8 cellular contexts compared by ENCODE assay signal in the genomic region with DNA sequence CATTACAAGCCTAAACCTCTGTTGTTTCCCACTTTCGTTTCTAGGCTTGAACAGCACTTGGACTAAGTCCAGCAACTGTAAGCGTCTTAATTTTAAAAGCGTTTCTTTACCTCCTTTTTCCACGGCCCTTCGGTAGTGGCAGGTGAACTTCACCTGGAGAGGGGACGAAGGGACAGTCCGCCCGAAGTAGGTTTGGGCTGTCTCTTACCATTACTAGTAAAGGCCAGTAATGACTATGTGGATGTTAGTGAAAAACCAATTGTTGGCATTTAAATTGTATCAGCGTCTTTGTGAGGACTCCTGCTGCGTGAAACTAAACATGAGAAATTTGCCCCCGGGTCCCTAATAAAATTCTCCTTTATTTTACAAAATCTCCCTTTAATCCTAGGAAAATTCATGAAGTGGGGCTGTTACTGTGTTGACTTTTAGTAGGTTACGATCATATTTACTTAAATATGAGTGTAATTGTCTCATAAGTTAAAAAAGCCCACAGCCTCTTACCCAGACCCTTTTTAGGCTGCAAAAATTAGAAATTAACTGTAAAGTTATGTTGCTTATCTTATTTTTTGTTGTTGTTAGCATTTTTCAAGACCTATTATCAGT. TPM values are rescaled to one million over a fixed set of nuclear protein-coding genes. Genes with fewer than 3 reads are reported as not detected.
DNase-seq lines count a peak whose midpoint lies in the region; ATAC-seq lines count a peak whose summit lies in the region.

No MANE protein-coding gene starts in this region.

- ATAC-seq in HG03175 (IDR thresholded peaks at IDR 0.05; ENCODE audit: unreplicated experiment): peak; percentile 1

- DNase-seq in CD1c-positive myeloid dendritic cell (ENCODE audit: extremely low spot score) (peak; percentile 76), immature natural killer cell (no peak), EL (no peak), NCI-H1092 treated with DMSO at 0.1 percent for 48 hours (lab: John Stamatoyannopoulos, UW) (no peak), HuH-7.5 (ENCODE audit: low spot score) (no peak)

- peak overlapping the region; percentile 92 to 99 (median 98) for H3K27ac Mint-ChIP-seq in immature natural killer cell
- H3K27ac Mint-ChIP-seq in stimulated activated naive CD8-positive, alpha-beta T cell treated with anti-CD3 and anti-CD28 coated beads, Interleukin-15, Interleukin-2, amounts not matched to agents 100 ng/mL and 50 ng/mL, for 24 hours: peak overlapping the region; percentile 87

- peak overlapping the region; percentile 92 to 99 (median 98) for H3K4me3 Mint-ChIP-seq in immature natural killer cell
- peak overlapping the region; percentile 91 for H3K4me3 Mint-ChIP-seq in stimulated activated naive CD8-positive, alpha-beta T cell treated with anti-CD3 and anti-CD28 coated beads, Interleukin-15, Interleukin-2, amounts not matched to agents 100 ng/mL and 50 ng/mL, for 24 hours

- H3K27me3 Mint-ChIP-seq in immature natural killer cell (ENCODE audit: low read depth in 3 of 3): peaks cover 3 to 8% (median 5%) of the 10 kb centered on the region in 3 donors
- H3K27me3 Mint-ChIP-seq in stimulated activated naive CD8-positive, alpha-beta T cell treated with anti-CD3 and anti-CD28 coated beads, Interleukin-15, Interleukin-2, amounts not matched to agents 100 ng/mL and 50 ng/mL, for 24 hours: no peaks in the 10 kb centered on the region

- H3K9me3 Mint-ChIP-seq in immature natural killer cell: no peaks in the 10 kb centered on the region
- no peaks in the 10 kb centered on the region for H3K9me3 Mint-ChIP-seq in stimulated activated naive CD8-positive, alpha-beta T cell treated with anti-CD3 and anti-CD28 coated beads, Interleukin-15, Interleukin-2, amounts not matched to agents 100 ng/mL and 50 ng/mL, for 24 hours

- H3K36me3 Mint-ChIP-seq in immature natural killer cell: peaks cover 0 to 4% (median 4%) of the 10 kb centered on the region in 3 donors
- peaks cover 9% of the 10 kb centered on the region for H3K36me3 Mint-ChIP-seq in stimulated activated naive CD8-positive, alpha-beta T cell treated with anti-CD3 and anti-CD28 coated beads, Interleukin-15, Interleukin-2, amounts not matched to agents 100 ng/mL and 50 ng/mL, for 24 hours (ENCODE audit: low read depth)

- H3K27ac ChIP-seq in angular gyrus (ENCODE audit: low read depth, low read length): peak overlapping the region; percentile 99

- H3K4me1 Mint-ChIP-seq in immature natural killer cell: peaks cover 59 to 77% of the 10 kb centered on the region in 2 donors
- peaks cover 71% of the 10 kb centered on the region for H3K4me1 Mint-ChIP-seq in stimulated activated naive CD8-positive, alpha-beta T cell treated with anti-CD3 and anti-CD28 coated beads, Interleukin-15, Interleukin-2, amounts not matched to agents 100 ng/mL and 50 ng/mL, for 24 hours (ENCODE audit: low read depth)

RNA-seq across cellular contexts. Expression of a gene that starts 1.0 kb away (rescaled TPM):
- 1,000 to 10,000 TPM in 1 of 3 donors, 100 to 1,000 TPM in 2; 850 to 1,055 (median 878) TPM for polyA plus RNA-seq in immature natural killer cell
